In the genomic region with DNA sequence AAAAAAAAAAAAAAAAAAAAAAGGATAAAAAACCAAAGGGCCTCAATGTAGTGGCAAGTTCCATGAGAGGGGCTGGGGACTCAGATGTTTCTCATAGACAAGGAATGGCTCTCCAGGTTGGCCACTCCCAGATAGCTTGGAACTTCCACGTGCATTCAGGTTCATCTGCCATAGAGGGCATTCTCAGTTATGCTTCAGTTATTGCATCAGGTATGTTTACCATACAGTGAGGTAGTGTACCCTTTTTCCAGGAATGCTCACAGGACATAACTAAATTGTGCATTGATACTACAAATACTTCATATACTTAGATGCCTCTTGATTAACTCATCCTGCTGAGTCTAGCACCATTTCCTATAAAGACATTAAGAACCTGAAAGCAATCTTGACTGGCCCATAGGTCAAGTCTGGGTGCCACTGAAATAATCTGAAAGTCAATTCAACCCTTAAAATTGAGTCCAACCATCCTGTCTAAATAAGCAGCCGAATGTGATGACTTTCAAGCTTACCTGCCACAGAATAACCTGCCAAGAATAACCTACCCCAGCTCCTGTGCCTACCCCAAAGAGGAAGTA, we compare ENCODE assay signal across 1 cellular context.
TF ChIP-seq lines count a peak whose summit lies in the region.

No MANE protein-coding gene starts in this region.

TF ChIP-seq in GM12878, 131 proteins besides CTCF, POLR2A, EP300 and RAD21:
- TF ChIP-seq ZBED1 (IDR thresholded peaks at IDR 0.05; ENCODE audit: borderline replicate concordance) (no peak), SMARCA5 (IDR thresholded peaks at IDR 0.05) (no peak), RELA (IDR thresholded peaks at IDR 0.05; ENCODE audit: borderline replicate concordance, partially characterized antibody) (no peak), BMI1 (IDR thresholded peaks at IDR 0.05; ENCODE audit: borderline replicate concordance) (no peak), SREBF2 (IDR thresholded peaks at IDR 0.05; ENCODE audit: low read length) (no peak), RCOR1 (conservative IDR thresholded peaks at IDR 0.05; ENCODE audit: low read depth, low read length) (no peak), SREBF1 (IDR thresholded peaks at IDR 0.05; ENCODE audit: low read length) (no peak), CREM (IDR thresholded peaks at IDR 0.05; ENCODE audit: low read depth) (no peak), BACH1 (IDR thresholded peaks at IDR 0.05; ENCODE audit: borderline replicate concordance) (no peak), FOXM1 (IDR thresholded peaks at IDR 0.05; ENCODE audit: low read depth, low read length) (no peak)
- TF ChIP-seq, protein P1, sequence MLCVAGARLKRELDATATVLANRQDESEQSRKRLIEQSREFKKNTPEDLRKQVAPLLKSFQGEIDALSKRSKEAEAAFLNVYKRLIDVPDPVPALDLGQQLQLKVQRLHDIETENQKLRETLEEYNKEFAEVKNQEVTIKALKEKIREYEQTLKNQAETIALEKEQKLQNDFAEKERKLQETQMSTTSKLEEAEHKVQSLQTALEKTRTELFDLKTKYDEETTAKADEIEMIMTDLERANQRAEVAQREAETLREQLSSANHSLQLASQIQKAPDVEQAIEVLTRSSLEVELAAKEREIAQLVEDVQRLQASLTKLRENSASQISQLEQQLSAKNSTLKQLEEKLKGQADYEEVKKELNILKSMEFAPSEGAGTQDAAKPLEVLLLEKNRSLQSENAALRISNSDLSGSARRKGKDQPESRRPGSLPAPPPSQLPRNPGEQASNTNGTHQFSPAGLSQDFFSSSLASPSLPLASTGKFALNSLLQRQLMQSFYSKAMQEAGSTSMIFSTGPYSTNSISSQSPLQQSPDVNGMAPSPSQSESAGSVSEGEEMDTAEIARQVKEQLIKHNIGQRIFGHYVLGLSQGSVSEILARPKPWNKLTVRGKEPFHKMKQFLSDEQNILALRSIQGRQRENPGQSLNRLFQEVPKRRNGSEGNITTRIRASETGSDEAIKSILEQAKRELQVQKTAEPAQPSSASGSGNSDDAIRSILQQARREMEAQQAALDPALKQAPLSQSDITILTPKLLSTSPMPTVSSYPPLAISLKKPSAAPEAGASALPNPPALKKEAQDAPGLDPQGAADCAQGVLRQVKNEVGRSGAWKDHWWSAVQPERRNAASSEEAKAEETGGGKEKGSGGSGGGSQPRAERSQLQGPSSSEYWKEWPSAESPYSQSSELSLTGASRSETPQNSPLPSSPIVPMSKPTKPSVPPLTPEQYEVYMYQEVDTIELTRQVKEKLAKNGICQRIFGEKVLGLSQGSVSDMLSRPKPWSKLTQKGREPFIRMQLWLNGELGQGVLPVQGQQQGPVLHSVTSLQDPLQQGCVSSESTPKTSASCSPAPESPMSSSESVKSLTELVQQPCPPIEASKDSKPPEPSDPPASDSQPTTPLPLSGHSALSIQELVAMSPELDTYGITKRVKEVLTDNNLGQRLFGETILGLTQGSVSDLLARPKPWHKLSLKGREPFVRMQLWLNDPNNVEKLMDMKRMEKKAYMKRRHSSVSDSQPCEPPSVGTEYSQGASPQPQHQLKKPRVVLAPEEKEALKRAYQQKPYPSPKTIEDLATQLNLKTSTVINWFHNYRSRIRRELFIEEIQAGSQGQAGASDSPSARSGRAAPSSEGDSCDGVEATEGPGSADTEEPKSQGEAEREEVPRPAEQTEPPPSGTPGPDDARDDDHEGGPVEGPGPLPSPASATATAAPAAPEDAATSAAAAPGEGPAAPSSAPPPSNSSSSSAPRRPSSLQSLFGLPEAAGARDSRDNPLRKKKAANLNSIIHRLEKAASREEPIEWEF (IDR thresholded peaks at IDR 0.05; ENCODE audit: insufficient replicate concordance, low read depth, low read length): no peak
